In genomic region chr1:37795340-37796110, GRCh38 we compare ENCODE assay signal across 9 cellular contexts. TPM values are rescaled to one million over a fixed set of nuclear protein-coding genes. Genes with fewer than 3 reads are reported as not detected.
DNase-seq lines count a peak whose midpoint lies in the region; ATAC-seq and TF ChIP-seq lines count a peak whose summit lies in the region.
"Had no signal": no experiment of that assay in that cellular context is flagged by ENCODE, and none has a peak within 500 bp of the region (broad histone marks: within the 10 kb centered on the region; RNA-seq: fewer than 3 reads in every experiment).

No MANE protein-coding gene starts in this region.

- H3K4me1 Mint-ChIP-seq in endodermal cell: peaks cover 8% of the 10 kb centered on the region

- peak overlapping the region; percentile 79 to 99 (median 96) for H3K4me2 ChIP-seq in BLaER1 treated with 17β-estradiol and CSF1 and Interleukin-3, amounts not matched to agents 10 nM and 100 nM
- H3K4me2 ChIP-seq in IMR-90 (ENCODE audit: low read depth, low read length): no peak overlapping the region

- no peak overlapping the region for H2AK5ac ChIP-seq in IMR-90 (ENCODE audit: low read depth, low read length)

- no peak overlapping the region for H3K27ac ChIP-seq in BLaER1 treated with 17β-estradiol and CSF1 and Interleukin-3, amounts not matched to agents 10 nM and 100 nM
- H3K27ac ChIP-seq in IMR-90 (ENCODE audit: insufficient read depth, low read length) (no peak overlapping the region), VCaP (peak overlapping the region; percentile 90), endodermal cell (ENCODE audit: low read depth, low read length) (no peak overlapping the region)

- H3K9ac ChIP-seq in BLaER1 treated with 17β-estradiol and CSF1 and Interleukin-3, amounts not matched to agents 10 nM and 100 nM: peak overlapping the region in 9 of 11 experiments; percentile 84 to 97 (median 89); a peak in 16 of 22 replicates
- no peak overlapping the region for H3K9ac ChIP-seq in IMR-90 (ENCODE audit: low read depth, low read length)
- no peak overlapping the region for H3K9ac ChIP-seq in endodermal cell (ENCODE audit: extremely low read depth, low read length, poor library complexity, severe bottlenecking)

- no peak overlapping the region for H3K4ac ChIP-seq in IMR-90 (ENCODE audit: low read depth, low read length)

- peaks cover 5 to 58% (median 49%) of the 10 kb centered on the region in 11 experiments; a peak in 21 of 22 replicates for H4K20me1 ChIP-seq in BLaER1 treated with 17β-estradiol and CSF1 and Interleukin-3, amounts not matched to agents 10 nM and 100 nM
- peaks cover 3% of the 10 kb centered on the region; the same call in 1 of the 2 replicates for H4K20me1 ChIP-seq in IMR-90 (ENCODE audit: insufficient read depth, low read length)

- peak; percentile 33; the same call in 1 of the 2 replicates for ATAC-seq in IMR-90 (ENCODE audit: low read depth)
- ATAC-seq in mucosa of descending colon: peak; percentile 80
- ATAC-seq in HG02981 (IDR thresholded peaks at IDR 0.05; ENCODE audit: unreplicated experiment): no peak

- TF ChIP-seq RAD21 in IMR-90 (IDR thresholded peaks at IDR 0.05; ENCODE audit: low read length): no peak

- no peak overlapping the region for H3K27ac Mint-ChIP-seq in endodermal cell
- H3K27ac Mint-ChIP-seq: dendritic cell treated with granulocyte-macrophage colony-stimulating factor and Interleukin-4, amounts not matched to agents 40 ng/mL and 50 ng/mL, for 4 days had no signal

- H3K9me1 ChIP-seq in IMR-90 (ENCODE audit: insufficient read depth, low read length): no peaks in the 10 kb centered on the region; the same call in 1 of the 2 replicates

- in situ Hi-C loops in IMR-90 (cut with MboI; ENCODE audit: low sequenced_read_pairs): no loop called here

- H2AFZ ChIP-seq in IMR-90 (replicated peaks; ENCODE audit: low read length, poor library complexity): peak overlapping the region; percentile 56

- H3K4me3 Mint-ChIP-seq in endodermal cell: peak overlapping the region; percentile 56

- H3K18ac ChIP-seq in IMR-90 (ENCODE audit: low read depth, low read length): no peak overlapping the region

- H3K36me3 Mint-ChIP-seq in endodermal cell (ENCODE audit: low read depth): peaks cover 18% of the 10 kb centered on the region

- no peaks in the 10 kb centered on the region for H3K9me3 Mint-ChIP-seq in endodermal cell
- H3K9me3 Mint-ChIP-seq: dendritic cell treated with granulocyte-macrophage colony-stimulating factor and Interleukin-4, amounts not matched to agents 40 ng/mL and 50 ng/mL, for 4 days had no signal

- CTCF ChIA-PET in IMR-90 (lab: Yijun Ruan, JAX): no interaction called here

- no peak overlapping the region for H3K14ac ChIP-seq in IMR-90 (replicated peaks; ENCODE audit: low read depth, low read length)

- H3K36me3 ChIP-seq in BLaER1 treated with 17β-estradiol and CSF1 and Interleukin-3, amounts not matched to agents 10 nM and 100 nM: peaks cover 36 to 53% (median 50%) of the 10 kb centered on the region in 11 experiments
- H3K36me3 ChIP-seq in IMR-90 (ENCODE audit: control insufficient read depth, insufficient read depth, low read length) (peaks cover 4% of the 10 kb centered on the region; the same call in 1 of the 2 replicates), endodermal cell (ENCODE audit: control insufficient read depth, insufficient read depth, low read length) (no peaks in the 10 kb centered on the region), mucosa of descending colon (ENCODE audit: low read depth) (no peaks in the 10 kb centered on the region)

- H2BK120ac ChIP-seq in IMR-90 (ENCODE audit: low read depth, low read length): no peak overlapping the region

- no peak overlapping the region for H3K23ac ChIP-seq in IMR-90 (ENCODE audit: low read depth, low read length)

- no peaks in the 10 kb centered on the region for H3K9me3 ChIP-seq in BLaER1 treated with 17β-estradiol and CSF1 and Interleukin-3, amounts not matched to agents 10 nM and 100 nM (replicated peaks in 1 of 11)
- H3K9me3 ChIP-seq in IMR-90 (ENCODE audit: control insufficient read depth, insufficient read depth, low read length) (no peaks in the 10 kb centered on the region), endodermal cell (ENCODE audit: control insufficient read depth, low read length) (no peaks in the 10 kb centered on the region), mucosa of descending colon (no peaks in the 10 kb centered on the region)

- POLR2A ChIA-PET in IMR-90 (lab: Charles Lee; ENCODE audit: unreplicated experiment): no interaction called here

- H2BK5ac ChIP-seq in IMR-90 (ENCODE audit: low read depth, low read length, poor library complexity, severe bottlenecking): no peak overlapping the region

- H2BK15ac ChIP-seq in IMR-90 (ENCODE audit: low read depth, low read length): no peak overlapping the region

- H3K27me3 ChIP-seq in BLaER1 treated with 17β-estradiol and CSF1 and Interleukin-3, amounts not matched to agents 10 nM and 100 nM: no peaks in the 10 kb centered on the region
- H3K27me3 ChIP-seq in IMR-90 (ENCODE audit: control insufficient read depth, insufficient read depth, low read length) (peaks cover 19% of the 10 kb centered on the region), endodermal cell (ENCODE audit: control insufficient read depth, insufficient read depth, low read length, poor library complexity, severe bottlenecking) (peaks cover 44% of the 10 kb centered on the region)

- H4K91ac ChIP-seq in IMR-90 (ENCODE audit: insufficient read depth, low read depth, low read length): no peak overlapping the region

- no peaks in the 10 kb centered on the region for H3K79me1 ChIP-seq in IMR-90 (ENCODE audit: low read depth in 1 of 2, low read length in 2 of 2)

- 45% methylated on average over 14 of the region's 22 CpGs; no CpG with 5 or more reads in 1 of the 2 experiments for WGBS in IMR-90 (ENCODE audit: extremely low coverage in 2 of 2, insufficient read length in 1 of 2), 2 experiments
- WGBS in endodermal cell (ENCODE audit: insufficient coverage in 1 of 2, insufficient read length in 1 of 2), 2 experiments: 28 to 32% methylated on average over 14 to 22 of the region's 22 CpGs

- H3K56ac ChIP-seq in IMR-90 (ENCODE audit: extremely low read depth, insufficient read depth, low read length): no peak overlapping the region

- H4K8ac ChIP-seq in IMR-90 (ENCODE audit: low read depth in 2 of 2, low read length in 2 of 2): no peak overlapping the region

- peak overlapping the region; percentile 42 for H2AK9ac ChIP-seq in IMR-90 (replicated peaks; ENCODE audit: low read depth, low read length, poor library complexity)

- DNase-seq in IMR-90: peak; percentile 32
- peak; percentile 95 for DNase-seq in endodermal cell
- DNase-seq in mucosa of descending colon: peak; percentile 68 to 85 (median 82)
- DNase-seq in NCI-H524 treated with DMSO at 0.1 percent for 48 hours (lab: John Stamatoyannopoulos, UW): no peak
- no peak for DNase-seq in NCI-H128 (lab: John Stamatoyannopoulos, UW; ENCODE audit: unreplicated experiment)

- no TSS peak for BruUV-seq in IMR-90 (replicated peaks; lab: Mats Ljungman, UMichigan)

- intact Hi-C loops in IMR-90 (cut with micrococcal nuclease): no loop called here
- intact Hi-C loops in mucosa of descending colon (cut with DNase I, micrococcal nuclease): no loop called here

- peaks cover 39% of the 10 kb centered on the region for H3K27me3 Mint-ChIP-seq in endodermal cell (ENCODE audit: insufficient read depth)

- peaks cover 26 to 40% (median 29%) of the 10 kb centered on the region in 10 experiments for H3K4me1 ChIP-seq in BLaER1 treated with 17β-estradiol and CSF1 and Interleukin-3, amounts not matched to agents 10 nM and 100 nM
- H3K4me1 ChIP-seq in IMR-90 (ENCODE audit: control insufficient read depth, insufficient read depth, low read length): peaks cover 2% of the 10 kb centered on the region
- no peaks in the 10 kb centered on the region for H3K4me1 ChIP-seq in endodermal cell (ENCODE audit: control insufficient read depth, insufficient read depth, low read length)
- H3K4me1 ChIP-seq in mucosa of descending colon (ENCODE audit: low read depth): peaks cover 6% of the 10 kb centered on the region

- no peak for TF ChIP-seq POLR2A in IMR-90 (IDR thresholded peaks at IDR 0.05; ENCODE audit: low read depth, low read length)

- peak overlapping the region; percentile 70 to 92 (median 86) for H3K4me3 ChIP-seq in BLaER1 treated with 17β-estradiol and CSF1 and Interleukin-3, amounts not matched to agents 10 nM and 100 nM
- H3K4me3 ChIP-seq in IMR-90 (ENCODE audit: insufficient read depth, low read depth, low read length) (no peak overlapping the region), endodermal cell (ENCODE audit: low read length) (no peak overlapping the region), mucosa of descending colon (no peak overlapping the region)

- H4K5ac ChIP-seq in IMR-90 (ENCODE audit: low read depth, low read length): no peak overlapping the region

- no peak overlapping the region for H2BK20ac ChIP-seq in IMR-90 (ENCODE audit: low read depth, low read length)

- dilution Hi-C loops in IMR-90 (cut with HindIII; ENCODE audit: low sequenced_read_pairs, unreplicated experiment): no loop called here

- TF ChIP-seq CTCF in IMR-90 (conservative IDR thresholded peaks at IDR 0.05; ENCODE audit: low read depth, low read length): no peak
- no peak for TF ChIP-seq CTCF in VCaP (conservative IDR thresholded peaks at IDR 0.05)
- TF ChIP-seq CTCF in endodermal cell (conservative IDR thresholded peaks at IDR 0.05): no peak
- no peak for TF ChIP-seq CTCF in mucosa of descending colon (IDR thresholded peaks at IDR 0.05)

RNA-seq across cellular contexts. Expression of gene MANEAL, which starts 1.9 kb away (rescaled TPM):
- total RNA-seq in IMR-90 (2012; rRNA removed) (0.28 and 0.54 TPM in 2 replicates), endodermal cell (1 to 10 TPM; 7.0 to 9.6 TPM), mucosa of descending colon (1 to 10 TPM; 5.4 to 7.6 (median 6.5) TPM)
- polyA plus RNA-seq in IMR-90 (2012; rRNA removed): 0.46 and 0.55 TPM in 2 replicates
- 0.60 and 0.92 TPM in 2 replicates for polyA plus RNA-seq in IMR-90 (2012; cell fraction: cytosol; rRNA removed)
- 0.26 and 0.32 TPM in 2 replicates for polyA plus RNA-seq in IMR-90 (2012; cell fraction: nucleus; rRNA removed; ENCODE audit: low replicate concordance)
- 5.9 TPM for polyA plus RNA-seq in endodermal cell (2013, experiment 1 of 2)
- 5.0 TPM for polyA plus RNA-seq in endodermal cell (2013, experiment 2 of 2)

RNA-seq across cellular contexts. Expression of gene C1orf122, which starts 12.1 kb away (rescaled TPM):
- 2.0 and 2.2 TPM in 2 replicates for total RNA-seq in IMR-90 (2012; rRNA removed)
- polyA plus RNA-seq in IMR-90 (2012; rRNA removed): 13.6 and 27.6 TPM in 2 replicates
- polyA plus RNA-seq in IMR-90 (2012; cell fraction: cytosol; rRNA removed): 62.5 and 64.7 TPM in 2 replicates
- polyA plus RNA-seq in IMR-90 (2012; cell fraction: nucleus; rRNA removed; ENCODE audit: low replicate concordance): 32.7 and 41.9 TPM in 2 replicates
- 10 to 100 TPM; 57.3 to 60.8 TPM for total RNA-seq in endodermal cell
- polyA plus RNA-seq in endodermal cell (2013, experiment 1 of 2): 44.1 TPM
- 40.7 TPM for polyA plus RNA-seq in endodermal cell (2013, experiment 2 of 2)
- 10 to 100 TPM; 29.2 to 39.0 (median 34.2) TPM for total RNA-seq in mucosa of descending colon

RNA-seq across cellular contexts. Expression of gene YRDC, which starts 12.5 kb away (rescaled TPM):
- total RNA-seq in IMR-90 (2012; rRNA removed) (19.2 and 21.7 TPM in 2 replicates), endodermal cell (10 to 100 TPM; 21.0 to 21.1 TPM), mucosa of descending colon (10 to 100 TPM; 13.3 to 13.9 (median 13.4) TPM)
- 21.0 and 25.0 TPM in 2 replicates for polyA plus RNA-seq in IMR-90 (2012; rRNA removed)
- 15.7 and 17.5 TPM in 2 replicates for polyA plus RNA-seq in IMR-90 (2012; cell fraction: cytosol; rRNA removed)
- polyA plus RNA-seq in IMR-90 (2012; cell fraction: nucleus; rRNA removed; ENCODE audit: low replicate concordance): 11.2 and 13.2 TPM in 2 replicates
- polyA plus RNA-seq in endodermal cell (2013, experiment 1 of 2): 18.1 TPM
- 17.8 TPM for polyA plus RNA-seq in endodermal cell (2013, experiment 2 of 2)

RNA-seq across cellular contexts. Expression of gene EPHA10, which starts 30.6 kb away (rescaled TPM):
- total RNA-seq in IMR-90 (2012; rRNA removed) (not detected in 2 replicates), endodermal cell (under 1 TPM in 1 of 2 donors, not detected in 1; 0.42 TPM), mucosa of descending colon (10 to 100 TPM; 45.3 to 74.4 (median 66.0) TPM)
- polyA plus RNA-seq in IMR-90 (2012; rRNA removed): not detected in 2 replicates
- not detected in 2 replicates for polyA plus RNA-seq in IMR-90 (2012; cell fraction: cytosol; rRNA removed)
- polyA plus RNA-seq in IMR-90 (2012; cell fraction: nucleus; rRNA removed; ENCODE audit: low replicate concordance): 0.01 TPM in 2 replicates
- polyA plus RNA-seq in endodermal cell (2013, experiment 1 of 2): 0.57 TPM
- 0.54 TPM for polyA plus RNA-seq in endodermal cell (2013, experiment 2 of 2)

Comparison
In these comparisons a context has a peak if more than half of its experiments do, and no peak if none do; other contexts are left out.
1. H3K4me3 ChIP-seq: peak in BLaER1 treated with 17β-estradiol and CSF1 and Interleukin-3, amounts not matched to agents 10 nM and 100 nM (10 of 10); none in IMR-90 (single experiment), endodermal cell (single experiment) and mucosa of descending colon (single experiment).
2. H3K9ac ChIP-seq: peak in BLaER1 treated with 17β-estradiol and CSF1 and Interleukin-3, amounts not matched to agents 10 nM and 100 nM (9 of 11); none in IMR-90 (single experiment) and endodermal cell (single experiment).
3. DNase-seq: peak in IMR-90 (single experiment), endodermal cell (single experiment) and mucosa of descending colon (3 of 3); none in NCI-H524 treated with DMSO at 0.1 percent for 48 hours (single experiment) and NCI-H128 (single experiment).